Comparison of ENCODE assay signal across 13 cellular contexts in genomic region chr16:67179421-67180080, GRCh38. TPM values are rescaled to one million over a fixed set of nuclear protein-coding genes. Genes with fewer than 3 reads are reported as not detected.
DNase-seq lines count a peak whose midpoint lies in the region; ATAC-seq, FAIRE-seq and TF ChIP-seq lines count a peak whose summit lies in the region.
"Had no signal": no experiment of that assay in that cellular context is flagged by ENCODE, and none has a peak within 500 bp of the region (broad histone marks: within the 10 kb centered on the region; RNA-seq: fewer than 3 reads in every experiment).

No MANE protein-coding gene starts in this region.

- peaks cover 14% of the 10 kb centered on the region for H3K79me2 ChIP-seq in K562 (ENCODE audit: control insufficient read depth, insufficient read depth, low read length)

- peaks cover 5% of the 10 kb centered on the region for H3K4me1 Mint-ChIP-seq in type B pancreatic cell (ENCODE audit: unreplicated experiment)

- in situ Hi-C loops in K562 (cut with MboI): no loop called here

- no peaks in the 10 kb centered on the region for H3K36me3 ChIP-seq in K562 (ENCODE audit: control insufficient read depth, insufficient read depth, low read length)

- no peak overlapping the region for H3K4me2 ChIP-seq in K562 (ENCODE audit: insufficient read depth, low read length)

- no peak for FAIRE-seq in K562 (lab: Jason Lieb, UNC)
- FAIRE-seq: islet of Langerhans had no signal

- H3K9me3 ChIP-seq in K562 (replicated peaks; ENCODE audit: control insufficient read depth, insufficient read depth, low read depth, low read length): no peaks in the 10 kb centered on the region

- ATAC-seq in Right ventricle myocardium inferior (no peak), Right ventricle myocardium superior (ENCODE audit: poor library complexity) (no peak), K562 (no peak), HG03378 (IDR thresholded peaks at IDR 0.05; ENCODE audit: unreplicated experiment) (no peak)
- ATAC-seq: naive thymus-derived CD4-positive, alpha-beta T cell; stimulated activated memory B cell treated with anti-CD40 and anti-IgM and Interleukin-4, amounts not matched to agents 10 μg/mL and 1 μg/mL and 100 μg/mL, for 72 hours had no signal

- H3K36me3 Mint-ChIP-seq in type B pancreatic cell: peaks cover 8% of the 10 kb centered on the region
- H3K36me3 Mint-ChIP-seq: stimulated activated memory B cell treated with anti-CD40 and anti-IgM and Interleukin-4, amounts not matched to agents 10 μg/mL and 1 μg/mL and 100 μg/mL, for 72 hours had no signal

- no peaks in the 10 kb centered on the region for H4K20me1 ChIP-seq in K562 (replicated peaks; ENCODE audit: control insufficient read depth, insufficient read depth, low read length)

- peak; percentile 65 for DNase-seq in Right ventricle myocardium inferior (ENCODE audit: missing footprints)
- DNase-seq in Right ventricle myocardium superior: no peak
- peak in 1 of 4 experiments; percentile 44 for DNase-seq in K562 (ENCODE audit: extremely low read depth in 1 of 4, low spot score in 3 of 4)
- DNase-seq in type B pancreatic cell (ENCODE audit: extremely low spot score, unreplicated experiment): no peak
- DNase-seq in NCI-H146 treated with DMSO at 0.1 percent for 48 hours (lab: John Stamatoyannopoulos, UW; ENCODE audit: unreplicated experiment): no peak
- DNase-seq in mesenteric fat pad (ENCODE audit: low spot score): no peak
- DNase-seq: activated T-cell treated with anti-CD3 and anti-CD28 coated beads, Interleukin-2, amount 50 U/mL, for 24 hours; naive thymus-derived CD4-positive, alpha-beta T cell had no signal

- WGBS in K562 (ENCODE audit: insufficient coverage, low coverage, missing lambda C conversion rate): 78% methylated on average over 13 of the region's 13 CpGs

- no peaks in the 10 kb centered on the region for H3K9me3 Mint-ChIP-seq in type B pancreatic cell
- H3K9me3 Mint-ChIP-seq: activated T-cell treated with anti-CD3 and anti-CD28 coated beads, Interleukin-2, amount 50 U/mL, for 24 hours; stimulated activated memory B cell treated with anti-CD40 and anti-IgM and Interleukin-4, amounts not matched to agents 10 μg/mL and 1 μg/mL and 100 μg/mL, for 72 hours; T-helper 1 cell treated with Interleukin-12 subunit alpha and Interleukin-12 subunit beta and Interleukin-4 antibody, amounts not matched to agents 30 μg/mL and 1 μg/mL, for 36 hours had no signal

- H3K27ac Mint-ChIP-seq in type B pancreatic cell: no peak overlapping the region
- H3K27ac Mint-ChIP-seq: activated T-cell treated with anti-CD3 and anti-CD28 coated beads, Interleukin-2, amount 50 U/mL, for 24 hours; stimulated activated memory B cell treated with anti-CD40 and anti-IgM and Interleukin-4, amounts not matched to agents 10 μg/mL and 1 μg/mL and 100 μg/mL, for 72 hours had no signal

- POLR2A ChIA-PET in K562 (lab: Yijun Ruan, JAX): no interaction called here

- TF ChIP-seq RAD21 in K562 (CRISPR knock-in tag; conservative IDR thresholded peaks at IDR 0.05 in 1 of 2, IDR thresholded peaks at IDR 0.05 in 1 of 2): peak in 1 of 2 experiments; percentile 40; a peak in 1 of 4 replicates

- no peak overlapping the region for H3K27ac ChIP-seq in K562 (ENCODE audit: extremely low read depth, low read depth, low read length)

- no peaks in the 10 kb centered on the region for H3K9me1 ChIP-seq in K562 (ENCODE audit: control insufficient read depth, insufficient read depth, low read length)

- CTCF ChIA-PET in K562 (lab: Yijun Ruan, JAX; ENCODE audit: low intra/inter-chr PET ratio): no interaction called here

- no peak for TF ChIP-seq POLR2A in K562 (conservative IDR thresholded peaks at IDR 0.05)

- H3K4me3 Mint-ChIP-seq in type B pancreatic cell: no peak overlapping the region
- H3K4me3 Mint-ChIP-seq: activated T-cell treated with anti-CD3 and anti-CD28 coated beads, Interleukin-2, amount 50 U/mL, for 24 hours had no signal

- BruUV-seq in K562 (replicated peaks; lab: Mats Ljungman, UMichigan): no TSS peak

- no peak overlapping the region for H2AFZ ChIP-seq in K562 (ENCODE audit: low read depth, low read length)

- H3K27me3 ChIP-seq in K562 (ENCODE audit: control insufficient read depth in 2 of 2, insufficient read depth in 2 of 2, low read length in 2 of 2): no peaks in the 10 kb centered on the region

- peaks cover 10 to 48% of the 10 kb centered on the region in 2 experiments for H3K4me1 ChIP-seq in K562 (replicated peaks in 1 of 2; ENCODE audit: control insufficient read depth in 2 of 2, insufficient read depth in 2 of 2, low read length in 2 of 2)

- H3K27me3 Mint-ChIP-seq in type B pancreatic cell: peaks cover 25% of the 10 kb centered on the region

- TF ChIP-seq EP300 in K562 (IDR thresholded peaks at IDR 0.05; ENCODE audit: low read length): no peak

- no peak overlapping the region for H3K4me3 ChIP-seq in K562

- intact Hi-C loops in Right ventricle myocardium inferior (cut with DNase I): no loop called here
- intact Hi-C loops in Right ventricle myocardium superior (cut with DNase I): no loop called here
- intact Hi-C loops in K562 (cut with micrococcal nuclease): loop anchor here (10.0 kb wide), 2 partner anchors 165 to 225 kb away; no protein-coding TSS in a partner anchor

- H3K9ac ChIP-seq in K562 (ENCODE audit: insufficient read depth in 1 of 2, low read depth in 2 of 2, low read length in 2 of 2): peak overlapping the region in 1 of 2 experiments; percentile 17; a peak in 1 of 4 replicates

- TF ChIP-seq CTCF in LNCAP (IDR thresholded peaks at IDR 0.05): peak; percentile 33; the same call in 1 of the 2 replicates
- peak in 2 of 3 experiments; percentile 47 to 52; a peak in 3 of 6 replicates for TF ChIP-seq CTCF in K562 (IDR thresholded peaks at IDR 0.05 in 2 of 3, conservative IDR thresholded peaks at IDR 0.05 in 1 of 3; ENCODE audit: insufficient read depth in 2 of 3, low read depth in 1 of 3, low read length in 3 of 3)
- peak; percentile 31 for TF ChIP-seq CTCF in type B pancreatic cell (conservative IDR thresholded peaks at IDR 0.05)

RNA-seq across cellular contexts. Expression of gene MATCAP1, which starts 4.2 kb away (rescaled TPM):
- total RNA-seq in Right ventricle myocardium inferior (9.8 TPM), Right ventricle myocardium superior (7.7 TPM), K562 (2014; rRNA removed) (10.3 and 13.2 TPM in 2 replicates), K562 (2014; rRNA removed; fragmentation: Illumina TruSeq; extraction: Trizol) (5.6 and 6.0 TPM in 2 replicates), K562 (2015; rRNA removed; fragmentation: Illumina TruSeq; extraction: Trizol) (9.2 and 9.9 TPM in 2 replicates), K562 (2021) (16.6 and 16.9 TPM in 2 replicates), type B pancreatic cell (ENCODE audit: low replicate concordance) (43.5 and 77.8 TPM in 2 replicates), mesenteric fat pad (14.5 TPM)
- 49.6 and 111 TPM in 2 replicates for total RNA-seq in K562 (2011; cell fraction: chromatin; rRNA removed; ENCODE audit: low replicate concordance)
- total RNA-seq in K562 (2011; cell fraction: nucleolus; rRNA removed): 67.4 and 83.6 TPM in 2 replicates
- total RNA-seq in K562 (2011; cell fraction: nucleoplasm; rRNA removed): 53.7 and 59.5 TPM in 2 replicates
- polyA plus RNA-seq in K562 (2011; rRNA removed) (13.4 and 17.8 TPM in 2 replicates), K562 (2014; fragmentation: Illumina TruSeq; extraction: Trizol) (10.6 and 12.0 TPM in 2 replicates), K562 (2014; fragmentation: Nextera tagmentation; extraction: Ambion mirVana) (1 to 10 TPM; 3.4 to 3.8 TPM), K562 (2014; rRNA removed) (20.5 and 27.5 TPM in 2 replicates)
- polyA plus RNA-seq in K562 (2011; cell fraction: cytosol; rRNA removed): 19.3 and 25.9 TPM in 2 replicates
- 127 and 197 TPM in 2 replicates for polyA plus RNA-seq in K562 (2011; cell fraction: nucleus; rRNA removed)
- polyA plus RNA-seq in K562 (2012): 18.3 and 21.0 TPM in 2 replicates
- polyA minus RNA-seq in K562 (2011; rRNA and poly(A)+ RNA removed): 5.0 and 6.0 TPM in 2 replicates
- polyA minus RNA-seq in K562 (2011; cell fraction: cytosol; rRNA and poly(A)+ RNA removed): 5.5 and 9.5 TPM in 2 replicates
- 28.1 and 37.3 TPM in 2 replicates for polyA minus RNA-seq in K562 (2011; cell fraction: nucleus; rRNA and poly(A)+ RNA removed)

RNA-seq across cellular contexts. Expression of gene NOL3, which starts 9.2 kb away (rescaled TPM):
- total RNA-seq in Right ventricle myocardium inferior: 109 TPM
- total RNA-seq in Right ventricle myocardium superior: 105 TPM
- 81.0 and 88.7 TPM in 2 replicates for total RNA-seq in K562 (2011; cell fraction: chromatin; rRNA removed; ENCODE audit: low replicate concordance)
- total RNA-seq in K562 (2011; cell fraction: nucleolus; rRNA removed): 34.7 and 39.7 TPM in 2 replicates
- total RNA-seq in K562 (2011; cell fraction: nucleoplasm; rRNA removed): 64.6 and 93.4 TPM in 2 replicates
- total RNA-seq in K562 (2014; rRNA removed): 5.4 and 8.3 TPM in 2 replicates
- total RNA-seq in K562 (2014; rRNA removed; fragmentation: Illumina TruSeq; extraction: Trizol): 3.4 and 4.3 TPM in 2 replicates
- total RNA-seq in K562 (2015; rRNA removed; fragmentation: Illumina TruSeq; extraction: Trizol): 4.1 and 5.0 TPM in 2 replicates
- total RNA-seq in K562 (2021): 7.0 and 9.3 TPM in 2 replicates
- 8.4 and 13.5 TPM in 2 replicates for polyA plus RNA-seq in K562 (2011; rRNA removed)
- 5.8 and 7.2 TPM in 2 replicates for polyA plus RNA-seq in K562 (2011; cell fraction: cytosol; rRNA removed)
- polyA plus RNA-seq in K562 (2011; cell fraction: nucleus; rRNA removed): 50.0 and 53.8 TPM in 2 replicates
- polyA plus RNA-seq in K562 (2012): 19.1 and 59.4 TPM in 2 replicates
- polyA plus RNA-seq in K562 (2014; fragmentation: Illumina TruSeq; extraction: Trizol): 7.6 and 8.2 TPM in 2 replicates
- under 1 TPM; 0.45 to 0.69 TPM for polyA plus RNA-seq in K562 (2014; fragmentation: Nextera tagmentation; extraction: Ambion mirVana)
- polyA plus RNA-seq in K562 (2014; rRNA removed): 12.2 and 14.0 TPM in 2 replicates
- 3.4 and 5.6 TPM in 2 replicates for polyA minus RNA-seq in K562 (2011; rRNA and poly(A)+ RNA removed)
- 1.9 and 2.5 TPM in 2 replicates for polyA minus RNA-seq in K562 (2011; cell fraction: cytosol; rRNA and poly(A)+ RNA removed)
- polyA minus RNA-seq in K562 (2011; cell fraction: nucleus; rRNA and poly(A)+ RNA removed): 5.4 and 10.3 TPM in 2 replicates
- 8.4 and 17.5 TPM in 2 replicates for total RNA-seq in type B pancreatic cell (ENCODE audit: low replicate concordance)
- total RNA-seq in mesenteric fat pad: 31.3 TPM
- polyA plus RNA-seq: naive thymus-derived CD4-positive, alpha-beta T cell had no signal

RNA-seq across cellular contexts. Expression of gene EXOC3L1, which starts 10.4 kb away (rescaled TPM):
- 4.1 TPM for total RNA-seq in Right ventricle myocardium inferior
- total RNA-seq in Right ventricle myocardium superior: 2.3 TPM
- total RNA-seq in K562 (2011; cell fraction: chromatin; rRNA removed; ENCODE audit: low replicate concordance): not detected in 2 replicates
- total RNA-seq in K562 (2011; cell fraction: nucleolus; rRNA removed): not detected in 2 replicates
- not detected in 2 replicates for total RNA-seq in K562 (2011; cell fraction: nucleoplasm; rRNA removed)
- total RNA-seq in K562 (2014; rRNA removed): 0.12 TPM in 1 of 2 replicates, not detected in the other
- not detected in 2 replicates for total RNA-seq in K562 (2014; rRNA removed; fragmentation: Illumina TruSeq; extraction: Trizol)
- not detected in 2 replicates for total RNA-seq in K562 (2015; rRNA removed; fragmentation: Illumina TruSeq; extraction: Trizol)
- total RNA-seq in K562 (2021): not detected in 2 replicates
- polyA plus RNA-seq in K562 (2011; rRNA removed): 0.08 TPM in 1 of 2 replicates, not detected in the other
- 0.04 and 0.12 TPM in 2 replicates for polyA plus RNA-seq in K562 (2011; cell fraction: cytosol; rRNA removed)
- polyA plus RNA-seq in K562 (2011; cell fraction: nucleus; rRNA removed): 0.11 TPM in 1 of 2 replicates, not detected in the other
- 0.10 and 0.11 TPM in 2 replicates for polyA plus RNA-seq in K562 (2012)
- not detected in 2 replicates for polyA plus RNA-seq in K562 (2014; fragmentation: Illumina TruSeq; extraction: Trizol)
- polyA plus RNA-seq in K562 (2014; fragmentation: Nextera tagmentation; extraction: Ambion mirVana): not detected
- not detected in 2 replicates for polyA plus RNA-seq in K562 (2014; rRNA removed)
- not detected in 2 replicates for polyA minus RNA-seq in K562 (2011; rRNA and poly(A)+ RNA removed)
- polyA minus RNA-seq in K562 (2011; cell fraction: cytosol; rRNA and poly(A)+ RNA removed): not detected in 2 replicates
- polyA minus RNA-seq in K562 (2011; cell fraction: nucleus; rRNA and poly(A)+ RNA removed): not detected in 2 replicates
- 0.41 and 0.86 TPM in 2 replicates for total RNA-seq in type B pancreatic cell (ENCODE audit: low replicate concordance)
- 4.1 TPM for total RNA-seq in mesenteric fat pad
- polyA plus RNA-seq: naive thymus-derived CD4-positive, alpha-beta T cell had no signal

RNA-seq across cellular contexts. Expression of gene E2F4, which starts 12.4 kb away (rescaled TPM):
- 36.9 TPM for total RNA-seq in Right ventricle myocardium inferior
- total RNA-seq in Right ventricle myocardium superior: 34.8 TPM
- total RNA-seq in K562 (2011; cell fraction: chromatin; rRNA removed; ENCODE audit: low replicate concordance): 211 and 651 TPM in 2 replicates
- total RNA-seq in K562 (2011; cell fraction: nucleolus; rRNA removed): 388 and 435 TPM in 2 replicates
- total RNA-seq in K562 (2011; cell fraction: nucleoplasm; rRNA removed): 240 and 280 TPM in 2 replicates
- 109 and 145 TPM in 2 replicates for total RNA-seq in K562 (2014; rRNA removed)
- total RNA-seq in K562 (2014; rRNA removed; fragmentation: Illumina TruSeq; extraction: Trizol): 52.8 and 64.0 TPM in 2 replicates
- 105 and 106 TPM in 2 replicates for total RNA-seq in K562 (2015; rRNA removed; fragmentation: Illumina TruSeq; extraction: Trizol)
- total RNA-seq in K562 (2021): 114 and 115 TPM in 2 replicates
- polyA plus RNA-seq in K562 (2011; rRNA removed): 83.4 and 101 TPM in 2 replicates
- 110 and 215 TPM in 2 replicates for polyA plus RNA-seq in K562 (2011; cell fraction: cytosol; rRNA removed)
- 277 and 411 TPM in 2 replicates for polyA plus RNA-seq in K562 (2011; cell fraction: nucleus; rRNA removed)
- polyA plus RNA-seq in K562 (2012): 96.3 and 105 TPM in 2 replicates
- polyA plus RNA-seq in K562 (2014; fragmentation: Illumina TruSeq; extraction: Trizol): 127 and 129 TPM in 2 replicates
- polyA plus RNA-seq in K562 (2014; fragmentation: Nextera tagmentation; extraction: Ambion mirVana): 10 to 100 TPM in 1 of 2 experiments, 1 to 10 TPM in 1; 9.7 to 18.9 TPM
- 139 and 150 TPM in 2 replicates for polyA plus RNA-seq in K562 (2014; rRNA removed)
- 61.7 and 80.1 TPM in 2 replicates for polyA minus RNA-seq in K562 (2011; rRNA and poly(A)+ RNA removed)
- polyA minus RNA-seq in K562 (2011; cell fraction: cytosol; rRNA and poly(A)+ RNA removed): 51.9 and 58.9 TPM in 2 replicates
- 108 and 112 TPM in 2 replicates for polyA minus RNA-seq in K562 (2011; cell fraction: nucleus; rRNA and poly(A)+ RNA removed)
- 68.8 and 84.5 TPM in 2 replicates for total RNA-seq in type B pancreatic cell (ENCODE audit: low replicate concordance)
- total RNA-seq in mesenteric fat pad: 68.4 TPM

RNA-seq across cellular contexts. Expression of gene HSF4, which starts 15.0 kb away (rescaled TPM):
- total RNA-seq in Right ventricle myocardium inferior (49.9 TPM), Right ventricle myocardium superior (62.9 TPM), K562 (2014; rRNA removed) (8.3 and 13.2 TPM in 2 replicates), K562 (2014; rRNA removed; fragmentation: Illumina TruSeq; extraction: Trizol) (3.4 and 5.3 TPM in 2 replicates), K562 (2015; rRNA removed; fragmentation: Illumina TruSeq; extraction: Trizol) (9.7 and 9.8 TPM in 2 replicates), K562 (2021) (22.6 and 25.2 TPM in 2 replicates), type B pancreatic cell (ENCODE audit: low replicate concordance) (10.4 and 11.1 TPM in 2 replicates), mesenteric fat pad (29.7 TPM)
- 143 and 358 TPM in 2 replicates for total RNA-seq in K562 (2011; cell fraction: chromatin; rRNA removed; ENCODE audit: low replicate concordance)
- 185 and 204 TPM in 2 replicates for total RNA-seq in K562 (2011; cell fraction: nucleolus; rRNA removed)
- 149 and 156 TPM in 2 replicates for total RNA-seq in K562 (2011; cell fraction: nucleoplasm; rRNA removed)
- polyA plus RNA-seq in K562 (2011; rRNA removed) (7.3 and 19.2 TPM in 2 replicates), K562 (2014; fragmentation: Illumina TruSeq; extraction: Trizol) (9.2 and 12.8 TPM in 2 replicates), K562 (2014; fragmentation: Nextera tagmentation; extraction: Ambion mirVana) (under 1 TPM in 1 of 2 experiments, not detected in 1; 0.50 TPM), K562 (2014; rRNA removed) (21.4 and 35.4 TPM in 2 replicates)
- polyA plus RNA-seq in K562 (2011; cell fraction: cytosol; rRNA removed): 8.5 and 10.2 TPM in 2 replicates
- 197 and 252 TPM in 2 replicates for polyA plus RNA-seq in K562 (2011; cell fraction: nucleus; rRNA removed)
- polyA plus RNA-seq in K562 (2012): 28.8 and 44.0 TPM in 2 replicates
- polyA minus RNA-seq in K562 (2011; rRNA and poly(A)+ RNA removed): 1.5 and 4.8 TPM in 2 replicates
- 3.6 and 5.6 TPM in 2 replicates for polyA minus RNA-seq in K562 (2011; cell fraction: cytosol; rRNA and poly(A)+ RNA removed)
- 25.0 and 38.5 TPM in 2 replicates for polyA minus RNA-seq in K562 (2011; cell fraction: nucleus; rRNA and poly(A)+ RNA removed)
- polyA plus RNA-seq: naive thymus-derived CD4-positive, alpha-beta T cell had no signal
